ENCODE assay signal across 1 cellular context in genomic region chr1:101291562-101292035, GRCh38.
A peak's percentile ranks its signal among the peaks of the same experiment; 100 is the strongest.
TF ChIP-seq lines count a peak whose summit lies in the region.

No MANE protein-coding gene starts in this region.

TF ChIP-seq in HepG2, 621 proteins besides CTCF, POLR2A, EP300 and RAD21 (continued from another document and continues in another):
- TF ChIP-seq MAFK (conservative IDR thresholded peaks at IDR 0.05 in 1 of 2, IDR thresholded peaks at IDR 0.05 in 1 of 2; ENCODE audit: low read length in 2 of 2) (no peak), PCBP2 (optimal IDR thresholded peaks at IDR 0.05; ENCODE audit: low read depth, low read length, poor library complexity, severe bottlenecking) (no peak), HOXA5 (CRISPR knock-in tag; IDR thresholded peaks at IDR 0.05) (no peak), ARID5B (CRISPR knock-in tag; IDR thresholded peaks at IDR 0.05) (peak; percentile 91), ZNF274 (CRISPR knock-in tag; IDR thresholded peaks at IDR 0.05) (no peak), ZNF580 (CRISPR knock-in tag; IDR thresholded peaks at IDR 0.05; ENCODE audit: borderline replicate concordance, low read depth) (peak; percentile 70; the same call in 1 of the 2 replicates), ZNF549 (CRISPR knock-in tag; IDR thresholded peaks at IDR 0.05) (no peak), STAT6 (CRISPR knock-in tag; IDR thresholded peaks at IDR 0.05; ENCODE audit: borderline replicate concordance) (no peak), EHMT2 (IDR thresholded peaks at IDR 0.05; ENCODE audit: borderline replicate concordance, low read depth, low read length) (peak; percentile 23; the same call in 1 of the 2 replicates), HDAC2 (CRISPR knock-in tag; IDR thresholded peaks at IDR 0.05) (peak; percentile 75), ZNF740 (CRISPR knock-in tag; IDR thresholded peaks at IDR 0.05) (no peak), ZEB1 (IDR thresholded peaks at IDR 0.05; ENCODE audit: insufficient replicate concordance, low read depth) (no peak), ATF4 (CRISPR knock-in tag; IDR thresholded peaks at IDR 0.05) (peak in 1 of 2 experiments; percentile 98; a peak in 2 of 4 replicates), ZNF737 (CRISPR knock-in tag; IDR thresholded peaks at IDR 0.05; ENCODE audit: borderline replicate concordance) (no peak), ZSCAN25 (CRISPR knock-in tag; IDR thresholded peaks at IDR 0.05) (peak; percentile 36; the same call in 1 of the 2 replicates), ZNF10 (CRISPR knock-in tag; IDR thresholded peaks at IDR 0.05; ENCODE audit: borderline replicate concordance, low read depth) (no peak), ELK4 (CRISPR knock-in tag; IDR thresholded peaks at IDR 0.05; ENCODE audit: borderline replicate concordance) (no peak), NFIC (IDR thresholded peaks at IDR 0.05; ENCODE audit: low read length) (no peak), ZNF34 (CRISPR knock-in tag; IDR thresholded peaks at IDR 0.05; ENCODE audit: borderline replicate concordance) (no peak), ADNP (CRISPR knock-in tag; IDR thresholded peaks at IDR 0.05) (no peak), ZKSCAN5 (CRISPR knock-in tag; IDR thresholded peaks at IDR 0.05) (no peak), MTF2 (CRISPR knock-in tag; IDR thresholded peaks at IDR 0.05; ENCODE audit: borderline replicate concordance) (no peak), SOX13 (IDR thresholded peaks at IDR 0.05) (no peak), SOX13 (CRISPR knock-in tag; conservative IDR thresholded peaks at IDR 0.05 in 1 of 2, IDR thresholded peaks at IDR 0.05 in 1 of 2) (peak in 1 of 2 experiments; percentile 78; a peak in 2 of 4 replicates), ETV5 (CRISPR knock-in tag; IDR thresholded peaks at IDR 0.05; ENCODE audit: borderline replicate concordance) (no peak; the same call in 1 of the 2 replicates), PLSCR1 (CRISPR knock-in tag; IDR thresholded peaks at IDR 0.05; ENCODE audit: borderline replicate concordance) (no peak), ZNF142 (CRISPR knock-in tag; IDR thresholded peaks at IDR 0.05) (no peak), ZNF574 (CRISPR knock-in tag; IDR thresholded peaks at IDR 0.05) (peak; percentile 44; the same call in 1 of the 2 replicates), MXD1 (CRISPR knock-in tag; IDR thresholded peaks at IDR 0.05) (no peak), ZNF235 (CRISPR knock-in tag; IDR thresholded peaks at IDR 0.05; ENCODE audit: borderline replicate concordance) (no peak), ZNF230 (CRISPR knock-in tag; IDR thresholded peaks at IDR 0.05) (no peak), HMG20A (CRISPR knock-in tag; IDR thresholded peaks at IDR 0.05; ENCODE audit: borderline replicate concordance) (peak; percentile 73), BATF2 (CRISPR knock-in tag; IDR thresholded peaks at IDR 0.05) (no peak), SALL1 (CRISPR knock-in tag; IDR thresholded peaks at IDR 0.05) (peak; percentile 67), ZFP82 (CRISPR knock-in tag; IDR thresholded peaks at IDR 0.05; ENCODE audit: borderline replicate concordance) (no peak)
